8 cellular contexts compared by ENCODE assay signal in genomic region chr1:228084325-228084724, GRCh38. TPM values are rescaled to one million over a fixed set of nuclear protein-coding genes. Genes with fewer than 3 reads are reported as not detected.
A peak's percentile ranks its signal among the peaks of the same experiment; 100 is the strongest.
DNase-seq lines count a peak whose midpoint lies in the region; ATAC-seq and TF ChIP-seq lines count a peak whose summit lies in the region.

No MANE protein-coding gene starts in this region.

- H3K27me3 Mint-ChIP-seq in CD8-positive, alpha-beta T cell (ENCODE audit: low read depth), result no peaks in the 10 kb centered on the region

- H3K36me3 Mint-ChIP-seq in CD8-positive, alpha-beta T cell, result peaks cover 37% of the 10 kb centered on the region

- no peaks in the 10 kb centered on the region for H3K36me3 ChIP-seq in CD8-positive, alpha-beta T cell (ENCODE audit: insufficient read depth, low read length)
- H3K36me3 ChIP-seq in mucosa of rectum (ENCODE audit: control insufficient read depth in 2 of 2, insufficient read depth in 2 of 2, low read length in 2 of 2), result peaks cover 5 to 8% of the 10 kb centered on the region in 2 donors

- H3K4me3 Mint-ChIP-seq in CD8-positive, alpha-beta T cell, result peak overlapping the region; percentile 96

- CTCF ChIA-PET in CD8-positive, alpha-beta T cell (lab: Charles Lee), result interaction anchor here (0.6 kb wide), 1 partner anchor 604 kb away, joined by 3 read pairs; no protein-coding TSS in a partner anchor

- peak overlapping the region; percentile 94 for H3K4me3 ChIP-seq in CD8-positive, alpha-beta T cell (ENCODE audit: low read depth, low read length)
- H3K4me3 ChIP-seq in mucosa of rectum (ENCODE audit: low read length in 2 of 2), result peak overlapping the region; percentile 92 to 95

- no peak for ATAC-seq in CD8-positive, alpha-beta T cell
- ATAC-seq in HG03469 (IDR thresholded peaks at IDR 0.05; ENCODE audit: unreplicated experiment), result no peak

- H3K9me3 ChIP-seq in CD8-positive, alpha-beta T cell (ENCODE audit: low read length), result no peaks in the 10 kb centered on the region
- no peaks in the 10 kb centered on the region for H3K9me3 ChIP-seq in mucosa of rectum (ENCODE audit: control insufficient read depth in 2 of 2, low read length in 2 of 2)

- H3K27me3 ChIP-seq in CD8-positive, alpha-beta T cell (ENCODE audit: insufficient read depth, low read length), result no peaks in the 10 kb centered on the region
- H3K27me3 ChIP-seq in mucosa of rectum (ENCODE audit: control insufficient read depth in 2 of 2, insufficient read depth in 2 of 2, low read length in 2 of 2), result no peaks in the 10 kb centered on the region

- intact Hi-C loops in CD8-positive, alpha-beta T cell (cut with DNase I, micrococcal nuclease), result loop anchor here (10.0 kb wide), 5 partner anchors 320 to 1980 kb away; partner anchors contain the start of genes GALNT2 (in 1 of the 2), ITPKB (in 1 of the 2), JMJD4 (in 1 of the 2) and SNAP47 (in 1 of the 2)

- POLR2A ChIA-PET in CD8-positive, alpha-beta T cell (lab: Charles Lee), result interaction anchor here (0.8 to 1.6 kb wide), 3 partner anchors 9 to 56 kb away, joined by 3 read pairs; no protein-coding TSS in a partner anchor

- H3K4me1 Mint-ChIP-seq in CD8-positive, alpha-beta T cell (ENCODE audit: low read depth), result peaks cover 67% of the 10 kb centered on the region

- peak overlapping the region; percentile 97 for H3K27ac Mint-ChIP-seq in CD8-positive, alpha-beta T cell

- peak overlapping the region; percentile 98 to 99 for H3K9ac ChIP-seq in mucosa of rectum (ENCODE audit: low read depth in 1 of 2, low read length in 2 of 2)

- peaks cover 70% of the 10 kb centered on the region for H3K4me1 ChIP-seq in CD8-positive, alpha-beta T cell (ENCODE audit: insufficient read depth, low read length)
- H3K4me1 ChIP-seq in mucosa of rectum (ENCODE audit: control insufficient read depth in 2 of 2, insufficient read depth in 2 of 2, low read length in 2 of 2), result peaks cover 52 to 61% of the 10 kb centered on the region in 2 donors

- no peak for DNase-seq in CD8-positive, alpha-beta T cell
- DNase-seq in NOMO-1 treated with DMSO at 0.1 percent for 48 hours (lab: John Stamatoyannopoulos, UW; ENCODE audit: unreplicated experiment) (peak; percentile 71), NCI-H1930 (lab: John Stamatoyannopoulos, UW) (no peak), activated gamma-delta T cell treated with Interleukin-2 at 50 U/mL for 16 hours (no peak), occipital lobe (lab: John Stamatoyannopoulos, UW) (no peak)

- no peaks in the 10 kb centered on the region for H3K9me3 Mint-ChIP-seq in CD8-positive, alpha-beta T cell

- no peak overlapping the region for H3K27ac ChIP-seq in CD8-positive, alpha-beta T cell (ENCODE audit: low read depth, low read length)
- H3K27ac ChIP-seq in cingulate gyrus (ENCODE audit: low read depth, low read length) (peak overlapping the region; percentile 95), mucosa of rectum (ENCODE audit: low read depth in 2 of 2, low read length in 2 of 2) (peak overlapping the region; percentile 93 to 99)

- no peak for TF ChIP-seq CTCF in CD8-positive, alpha-beta T cell (IDR thresholded peaks at IDR 0.05)

RNA-seq across cellular contexts. Expression of gene ARF1, which starts 1.8 kb away (rescaled TPM):
- total RNA-seq in CD8-positive, alpha-beta T cell, result 100 to 1,000 TPM; 375 to 381 TPM
- 96.2 TPM for total RNA-seq in occipital lobe

RNA-seq across cellular contexts. Expression of gene C1orf35, which starts 18.8 kb away (rescaled TPM):
- 10 to 100 TPM; 28.4 to 30.2 TPM for total RNA-seq in CD8-positive, alpha-beta T cell
- total RNA-seq in occipital lobe, result 4.1 TPM

RNA-seq across cellular contexts. Expression of gene MRPL55, which starts 24.8 kb away (rescaled TPM):
- total RNA-seq in CD8-positive, alpha-beta T cell, result 10 to 100 TPM; 90.2 to 90.7 TPM
- 24.8 TPM for total RNA-seq in occipital lobe

RNA-seq across cellular contexts. Expression of gene GUK1, which starts 55.8 kb away (rescaled TPM):
- total RNA-seq in CD8-positive, alpha-beta T cell, result 100 to 1,000 TPM; 548 to 551 TPM
- 91.6 TPM for total RNA-seq in occipital lobe
